Comparison of ENCODE assay signal across 8 cellular contexts in the genomic region with DNA sequence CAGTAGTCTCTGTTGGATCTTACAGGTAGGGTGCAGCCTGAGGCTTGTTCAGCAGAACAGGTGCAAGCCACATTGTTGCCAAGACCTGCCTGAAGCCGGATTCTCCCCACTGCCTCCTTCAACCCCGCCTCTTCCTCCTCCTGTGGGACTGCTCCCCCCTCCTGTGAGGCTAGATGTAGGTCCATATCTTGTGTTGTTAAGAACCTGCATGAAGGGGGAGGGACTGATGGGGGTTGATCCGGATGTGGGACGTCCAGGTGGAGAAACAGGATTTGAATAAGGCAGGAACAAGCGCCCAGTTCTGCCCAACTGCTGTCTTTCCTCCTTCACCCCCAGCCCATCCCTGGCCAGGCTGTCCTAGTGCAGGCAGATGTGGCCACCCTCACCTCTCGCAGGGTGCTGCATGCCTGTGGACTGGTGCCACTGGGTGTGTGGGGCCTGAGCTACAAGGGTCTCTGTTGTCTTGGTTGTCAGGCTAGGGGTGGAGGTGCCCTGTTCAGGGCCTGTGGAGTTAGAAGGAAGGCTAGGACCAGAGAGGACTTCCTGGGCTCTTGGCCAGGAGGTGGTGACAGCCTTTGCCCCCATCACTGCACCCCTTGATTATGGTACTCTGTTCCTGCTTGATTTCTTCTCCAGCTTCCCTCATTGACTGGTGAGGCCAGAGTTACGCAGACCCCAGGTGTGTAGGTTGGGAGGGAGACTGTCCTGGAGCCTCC. TPM values are rescaled to one million over a fixed set of nuclear protein-coding genes. Genes with fewer than 3 reads are reported as not detected.
A peak's percentile ranks its signal among the peaks of the same experiment; 100 is the strongest.
DNase-seq lines count a peak whose midpoint lies in the region; ATAC-seq and TF ChIP-seq lines count a peak whose summit lies in the region.

No MANE protein-coding gene starts in this region.

- H3K9me3 ChIP-seq in ascending aorta (no peaks in the 10 kb centered on the region), lung (ENCODE audit: control insufficient read depth in 2 of 2, insufficient read depth in 1 of 2, low read length in 1 of 2) (peaks cover 0 to 4% of the 10 kb centered on the region in 2 donors), A673 (ENCODE audit: low read depth, low read length, poor library complexity, severe bottlenecking) (no peaks in the 10 kb centered on the region)

- POLR2A ChIA-PET in A673 (lab: Charles Lee; ENCODE audit: low non-redundant PET), result interaction anchor here (1.7 kb wide), 1 partner anchor 20 kb away, joined by 19 read pairs; no protein-coding TSS in a partner anchor

- 59 to 78% methylated on average over 7 of the region's 7 CpGs for WGBS in lung, 2 donors

- H3K27me3 ChIP-seq in ascending aorta (no peaks in the 10 kb centered on the region), lung (ENCODE audit: control insufficient read depth, insufficient read depth) (no peaks in the 10 kb centered on the region), A673 (replicated peaks; ENCODE audit: insufficient read depth, low read depth, low read length, poor library complexity) (no peaks in the 10 kb centered on the region)

- H3K27ac ChIP-seq in ascending aorta, result peak overlapping the region; percentile 96 to 98
- H3K27ac ChIP-seq in lung (ENCODE audit: low read depth in 1 of 2, low read length in 1 of 2), result peak overlapping the region; percentile 21 to 91
- no peak overlapping the region for H3K27ac ChIP-seq in A673 (ENCODE audit: low read depth, low read length, poor library complexity, severe bottlenecking)

- ATAC-seq in lung (ENCODE audit: insufficient read depth, low FRiP score), result no peak

- intact Hi-C loops in ascending aorta (cut with DNase I), result no loop called here
- intact Hi-C loops in A673 (cut with micrococcal nuclease; ENCODE audit: unreplicated experiment), result no loop called here

- TF ChIP-seq CTCF in ascending aorta (IDR thresholded peaks at IDR 0.05) (no peak), lung (IDR thresholded peaks at IDR 0.05; ENCODE audit: control extremely low read depth, extremely low read depth) (no peak), A673 (conservative IDR thresholded peaks at IDR 0.05; ENCODE audit: low read depth, low read length) (no peak)

- H3K36me3 ChIP-seq in ascending aorta (peaks cover 35 to 49% of the 10 kb centered on the region in 2 donors), lung (ENCODE audit: control insufficient read depth in 2 of 2, insufficient read depth in 2 of 2, low read length in 2 of 2) (peaks cover 14 to 33% of the 10 kb centered on the region in 2 donors), A673 (ENCODE audit: insufficient read depth, low read length, poor library complexity, severe bottlenecking) (peaks cover 14% of the 10 kb centered on the region)

- peak in 5 of 6 experiments; percentile 28 to 65 (median 39) for DNase-seq in stimulated activated naive CD4-positive, alpha-beta T cell (lab: John Stamatoyannopoulos, UW)
- DNase-seq in stimulated activated naive CD4-positive, alpha-beta T cell treated with Interleukin-2 at 50 U/mL for 16 hours (lab: John Stamatoyannopoulos, UW), result no peak
- DNase-seq in ascending aorta (ENCODE audit: low spot score in 2 of 2) (no peak), lung (ENCODE audit: low spot score) (no peak), NOMO-1 treated with dmso at 0.1 percent for 144 hours (lab: John Stamatoyannopoulos, UW; ENCODE audit: unreplicated experiment) (no peak), A673 (ENCODE audit: low spot score) (no peak), ACHN (no peak), KG1 (lab: John Stamatoyannopoulos, UW) (no peak)

- H3K4me3 ChIP-seq in ascending aorta (peak overlapping the region; percentile 78 to 79), lung (peak overlapping the region; percentile 65), A673 (ENCODE audit: low read depth, low read length, poor library complexity, severe bottlenecking) (no peak overlapping the region)

- no TSS peak for BruUV-seq in A673 (replicated peaks; lab: Mats Ljungman, UMichigan)

- H3K4me1 ChIP-seq in ascending aorta (peaks cover 6 to 16% of the 10 kb centered on the region in 2 donors), lung (ENCODE audit: control insufficient read depth in 2 of 2, insufficient read depth in 2 of 2, low read length in 2 of 2) (peaks cover 16 to 19% of the 10 kb centered on the region in 2 donors), A673 (ENCODE audit: insufficient read depth, low read length, poor library complexity, severe bottlenecking) (peaks cover 12% of the 10 kb centered on the region)

- CTCF ChIA-PET in A673 (lab: Charles Lee), result interaction anchor here (1.4 kb wide), 1 partner anchor 27 kb away, joined by 3 read pairs; no protein-coding TSS in a partner anchor

- in situ Hi-C loops in ACHN (cut with HindIII; ENCODE audit: low pct_ligation_motif_present, low pct_unique_long_range_greater_than_20kb, low sequenced_read_pairs), result no loop called here

RNA-seq across cellular contexts. Expression of a gene that starts 1.4 kb away (rescaled TPM):
- total RNA-seq in ascending aorta (722 TPM), lung (10 to 100 TPM; 56.8 to 77.9 TPM), A673 (2021) (12.5 and 19.8 TPM in 2 replicates)
- 10 to 100 TPM; 45.1 to 67.3 TPM for polyA plus RNA-seq in lung

RNA-seq across cellular contexts. Expression of a gene that starts 17.1 kb away (rescaled TPM):
- total RNA-seq in ascending aorta (39.8 TPM), lung (10 to 100 TPM; 22.1 to 37.2 TPM), A673 (2021) (52.0 and 54.3 TPM in 2 replicates)
- polyA plus RNA-seq in lung, result 10 to 100 TPM; 36.2 to 64.3 TPM

RNA-seq across cellular contexts. Expression of a gene that starts 26.9 kb away (rescaled TPM):
- 7.9 TPM for total RNA-seq in ascending aorta
- 1 to 10 TPM; 2.2 to 6.5 TPM for total RNA-seq in lung
- 1 to 10 TPM; 1.9 to 7.6 TPM for polyA plus RNA-seq in lung
- total RNA-seq in A673 (2021), result 0.24 and 0.28 TPM in 2 replicates

RNA-seq across cellular contexts. Expression of a gene that starts 45.9 kb away (rescaled TPM):
- total RNA-seq in ascending aorta (32.6 TPM), lung (10 to 100 TPM; 31.4 to 84.0 TPM), A673 (2021) (4.8 and 5.4 TPM in 2 replicates)
- 10 to 100 TPM; 52.9 to 68.0 TPM for polyA plus RNA-seq in lung

Comparison
In these comparisons a context has a peak if more than half of its experiments do, and no peak if none do; other contexts are left out.
1. DNase-seq: peak in stimulated activated naive CD4-positive, alpha-beta T cell (5 of 6); none in stimulated activated naive CD4-positive, alpha-beta T cell treated with Interleukin-2 at 50 U/mL for 16 hours (single experiment), ascending aorta (0 of 2), lung (single experiment), NOMO-1 treated with dmso at 0.1 percent for 144 hours (single experiment), A673 (single experiment), ACHN (single experiment) and KG1 (single experiment).